In the genomic region with DNA sequence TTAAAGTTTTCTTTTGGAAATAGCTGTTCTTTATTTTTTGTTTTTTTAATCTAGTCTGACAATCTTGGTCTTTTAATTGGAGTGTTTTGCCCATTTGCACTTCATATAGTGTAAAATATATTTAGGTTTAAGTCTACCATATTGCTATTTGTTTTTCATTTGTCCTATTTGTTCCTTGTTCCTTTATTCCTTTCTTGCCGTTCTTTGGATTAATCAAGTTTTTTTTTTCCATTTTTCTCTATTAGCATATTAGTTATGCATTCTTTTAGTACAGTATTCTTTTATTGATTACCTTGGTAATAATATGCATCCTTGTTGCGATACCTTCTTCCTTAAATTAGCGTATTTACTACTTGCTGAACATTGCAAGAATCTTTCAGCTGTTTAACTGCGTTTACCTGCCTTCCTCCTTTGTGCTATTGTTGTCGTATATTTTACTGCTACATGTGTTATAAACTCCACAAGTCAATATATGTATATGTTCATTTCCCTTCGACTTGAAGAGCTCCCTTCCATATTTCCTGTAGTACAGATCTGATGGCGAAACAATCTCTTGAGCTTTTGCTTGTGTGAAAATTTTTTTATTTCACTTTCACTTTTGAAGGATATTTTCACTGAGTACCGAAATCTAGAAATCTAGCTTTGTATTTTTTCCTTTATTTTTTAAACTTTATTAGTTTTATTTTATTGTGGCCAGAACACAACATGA, we compare ENCODE assay signal across 13 cellular contexts. TPM values are rescaled to one million over a fixed set of nuclear protein-coding genes. Genes with fewer than 3 reads are reported as not detected.
A peak's percentile ranks its signal among the peaks of the same experiment; 100 is the strongest.
DNase-seq lines count a peak whose midpoint lies in the region; ATAC-seq and TF ChIP-seq lines count a peak whose summit lies in the region.
"Had no signal": no experiment of that assay in that cellular context is flagged by ENCODE, and none has a peak within 500 bp of the region (broad histone marks: within the 10 kb centered on the region; RNA-seq: fewer than 3 reads in every experiment).

No MANE protein-coding gene starts in this region.

- peaks cover 0 to 2% (median 0%) of the 10 kb centered on the region in 7 donors for H3K9me3 Mint-ChIP-seq in CD4-positive, CD25-positive, alpha-beta regulatory T cell
- no peaks in the 10 kb centered on the region for H3K9me3 Mint-ChIP-seq in activated naive CD8-positive, alpha-beta T cell (ENCODE audit: low read depth)

- peaks cover 12 to 25% (median 19%) of the 10 kb centered on the region in 4 donors for H3K4me1 Mint-ChIP-seq in CD4-positive, CD25-positive, alpha-beta regulatory T cell
- H3K4me1 Mint-ChIP-seq in activated naive CD8-positive, alpha-beta T cell (ENCODE audit: low read depth), result peaks cover 16% of the 10 kb centered on the region

- peaks cover 8% of the 10 kb centered on the region for H3K27me3 ChIP-seq in CD4-positive, CD25-positive, alpha-beta regulatory T cell (ENCODE audit: control insufficient read depth, insufficient read depth, low read length)
- no peaks in the 10 kb centered on the region for H3K27me3 ChIP-seq in Loucy (ENCODE audit: insufficient read depth, low read length, poor library complexity, severe bottlenecking)
- H3K27me3 ChIP-seq: right atrium auricular region had no signal

- no peaks in the 10 kb centered on the region for H3K9me2 ChIP-seq in Loucy (replicated peaks; ENCODE audit: low read depth, low read length)

- TF ChIP-seq CTCF in Loucy (conservative IDR thresholded peaks at IDR 0.05; ENCODE audit: low read length) (no peak), mucosa of descending colon (IDR thresholded peaks at IDR 0.05) (no peak)

- peak overlapping the region; percentile 49 for H3K4me2 ChIP-seq in Loucy (ENCODE audit: low read depth, low read length, poor library complexity, severe bottlenecking)

- intact Hi-C loops in mucosa of descending colon (cut with DNase I, micrococcal nuclease), result loop anchor here (10.0 kb wide), 2 partner anchors 128 to 218 kb away; no protein-coding TSS in a partner anchor

- peak overlapping the region; percentile 94 for H3K4me3 ChIP-seq in CD4-positive, CD25-positive, alpha-beta regulatory T cell (ENCODE audit: low read depth, low read length)
- H3K4me3 ChIP-seq in Loucy (ENCODE audit: low read length, poor library complexity, severe bottlenecking) (peak overlapping the region; percentile 34), mucosa of descending colon (no peak overlapping the region)
- H3K4me3 ChIP-seq: right atrium auricular region had no signal

- peak overlapping the region; percentile 30 for H3K27ac ChIP-seq in CD4-positive, CD25-positive, alpha-beta regulatory T cell (ENCODE audit: insufficient read depth, low read length, poor library complexity, severe bottlenecking)
- H3K27ac ChIP-seq: right atrium auricular region had no signal

- peak in 1 of 2 donors; percentile 34 for ATAC-seq in CD4-positive, CD25-positive, alpha-beta regulatory T cell (ENCODE audit: low read depth in 2 of 2)
- ATAC-seq in mucosa of descending colon, result peak; percentile 68
- no peak for ATAC-seq in GM18519 (IDR thresholded peaks at IDR 0.05; ENCODE audit: low FRiP score, unreplicated experiment)

- no peaks in the 10 kb centered on the region for H3K9me3 ChIP-seq in CD4-positive, CD25-positive, alpha-beta regulatory T cell (ENCODE audit: control insufficient read depth in 2 of 2, low read length in 2 of 2)
- H3K9me3 ChIP-seq in Loucy (ENCODE audit: insufficient read depth, low read depth, low read length) (no peaks in the 10 kb centered on the region), mucosa of descending colon (no peaks in the 10 kb centered on the region)
- H3K9me3 ChIP-seq: right atrium auricular region had no signal

- peaks cover 35% of the 10 kb centered on the region for H3K27me3 Mint-ChIP-seq in CD4-positive, CD25-positive, alpha-beta regulatory T cell
- H3K27me3 Mint-ChIP-seq in activated naive CD8-positive, alpha-beta T cell, result peaks cover 2% of the 10 kb centered on the region

- H3K36me3 ChIP-seq in CD4-positive, CD25-positive, alpha-beta regulatory T cell (ENCODE audit: control insufficient read depth, insufficient read depth, low read length), result no peaks in the 10 kb centered on the region
- no peaks in the 10 kb centered on the region for H3K36me3 ChIP-seq in Loucy (ENCODE audit: insufficient read depth, low read length)
- no peaks in the 10 kb centered on the region for H3K36me3 ChIP-seq in mucosa of descending colon (ENCODE audit: low read depth)
- H3K36me3 ChIP-seq: right atrium auricular region had no signal

- DNase-seq in CD4-positive, CD25-positive, alpha-beta regulatory T cell, result peak in 2 of 3 donors; percentile 19 to 66
- DNase-seq in mucosa of descending colon (no peak), NCI-H146 (lab: John Stamatoyannopoulos, UW) (no peak), foreskin melanocyte (no peak), retina (no peak)
- DNase-seq: activated effector memory CD4-positive, alpha-beta T cell treated with anti-CD3 and anti-CD28 coated beads, Interleukin-2, amount 50 U/mL, for 16 hours; DMS79 treated with DMSO at 0.1 percent for 48 hours; SW 1271 had no signal

- H3K9ac ChIP-seq in Loucy (ENCODE audit: low read depth, low read length, poor library complexity, severe bottlenecking), result no peak overlapping the region

- peaks cover 10% of the 10 kb centered on the region for H3K4me1 ChIP-seq in CD4-positive, CD25-positive, alpha-beta regulatory T cell (ENCODE audit: control insufficient read depth, insufficient read depth, low read length, poor library complexity, severe bottlenecking)
- H3K4me1 ChIP-seq in Loucy (ENCODE audit: insufficient read depth, low read length, poor library complexity, severe bottlenecking), result peaks cover 3% of the 10 kb centered on the region
- H3K4me1 ChIP-seq in mucosa of descending colon (ENCODE audit: low read depth), result no peaks in the 10 kb centered on the region
- H3K4me1 ChIP-seq: right atrium auricular region had no signal

- no peaks in the 10 kb centered on the region for H3K79me2 ChIP-seq in Loucy (ENCODE audit: insufficient read depth, low read length)

- H4K20me1 ChIP-seq in Loucy (ENCODE audit: insufficient read depth, low read length, poor library complexity, severe bottlenecking), result no peaks in the 10 kb centered on the region

- peak overlapping the region; percentile 45 to 81 (median 69) for H3K4me3 Mint-ChIP-seq in CD4-positive, CD25-positive, alpha-beta regulatory T cell
- peak overlapping the region; percentile 80 for H3K4me3 Mint-ChIP-seq in activated naive CD8-positive, alpha-beta T cell

- no peaks in the 10 kb centered on the region for H3K36me3 Mint-ChIP-seq in CD4-positive, CD25-positive, alpha-beta regulatory T cell
- H3K36me3 Mint-ChIP-seq in activated naive CD8-positive, alpha-beta T cell, result no peaks in the 10 kb centered on the region

- H3F3A ChIP-seq in Loucy (ENCODE audit: low read depth), result no peaks in the 10 kb centered on the region

- H3K27ac Mint-ChIP-seq in CD4-positive, CD25-positive, alpha-beta regulatory T cell, result peak overlapping the region in 2 of 3 donors; percentile 24 to 48
- H3K27ac Mint-ChIP-seq in activated naive CD8-positive, alpha-beta T cell, result peak overlapping the region; percentile 29

- peak overlapping the region; percentile 78 for H2AFZ ChIP-seq in Loucy (ENCODE audit: low read length)

RNA-seq across cellular contexts. Expression of a gene that starts 23.9 kb away (rescaled TPM):
- 3.2 TPM for total RNA-seq in CD4-positive, CD25-positive, alpha-beta regulatory T cell
- polyA plus RNA-seq in CD4-positive, CD25-positive, alpha-beta regulatory T cell, result 1 to 10 TPM; 2.8 to 5.4 (median 3.2) TPM
- total RNA-seq in mucosa of descending colon, result 1 to 10 TPM; 2.3 to 4.9 (median 3.9) TPM
- total RNA-seq: HT-29 had no signal

RNA-seq across cellular contexts. Expression of a gene that starts 35.2 kb away (rescaled TPM):
- total RNA-seq in CD4-positive, CD25-positive, alpha-beta regulatory T cell, result 23.9 TPM
- polyA plus RNA-seq in CD4-positive, CD25-positive, alpha-beta regulatory T cell, result 1 to 10 TPM; 3.4 to 8.1 (median 6.2) TPM
- 10 to 100 TPM; 19.6 to 42.1 (median 41.4) TPM for total RNA-seq in mucosa of descending colon

Comparison
In these comparisons a context has a peak if more than half of its experiments do, and no peak if none do; other contexts are left out.
1. DNase-seq: peak in CD4-positive, CD25-positive, alpha-beta regulatory T cell (2 of 3); none in mucosa of descending colon (0 of 3), NCI-H146 (single experiment), foreskin melanocyte (single experiment) and retina (single experiment).